In genomic region chr2:30373881-30374302, GRCh38 we compare ENCODE assay signal across 1 cellular context.
TF ChIP-seq lines count a peak whose summit lies in the region.

No MANE protein-coding gene starts in this region.

TF ChIP-seq in K562, 482 proteins besides CTCF, POLR2A, EP300 and RAD21 (continued from another document):
- TF ChIP-seq PRDM10 (IDR thresholded peaks at IDR 0.05; ENCODE audit: partially characterized antibody) (no peak), ZBTB40 (IDR thresholded peaks at IDR 0.05) (no peak), ZBTB40 (CRISPR knock-in tag; IDR thresholded peaks at IDR 0.05) (no peak), ZNF75A (CRISPR knock-in tag; IDR thresholded peaks at IDR 0.05) (no peak), ASH1L (IDR thresholded peaks at IDR 0.05; ENCODE audit: borderline replicate concordance, low read depth, partially characterized antibody) (no peak), ILK (tag; IDR thresholded peaks at IDR 0.05; ENCODE audit: borderline replicate concordance, low read depth) (no peak), THRB (CRISPR knock-in tag; conservative IDR thresholded peaks at IDR 0.05) (no peak), ATF3 (IDR thresholded peaks at IDR 0.05) (no peak), ATF3 (CRISPR knock-in tag; conservative IDR thresholded peaks at IDR 0.05) (no peak), MTA2 (IDR thresholded peaks at IDR 0.05; ENCODE audit: low read depth) (no peak), ZBTB43 (CRISPR knock-in tag; IDR thresholded peaks at IDR 0.05) (no peak)
